10 cellular contexts compared by ENCODE assay signal in the genomic region with DNA sequence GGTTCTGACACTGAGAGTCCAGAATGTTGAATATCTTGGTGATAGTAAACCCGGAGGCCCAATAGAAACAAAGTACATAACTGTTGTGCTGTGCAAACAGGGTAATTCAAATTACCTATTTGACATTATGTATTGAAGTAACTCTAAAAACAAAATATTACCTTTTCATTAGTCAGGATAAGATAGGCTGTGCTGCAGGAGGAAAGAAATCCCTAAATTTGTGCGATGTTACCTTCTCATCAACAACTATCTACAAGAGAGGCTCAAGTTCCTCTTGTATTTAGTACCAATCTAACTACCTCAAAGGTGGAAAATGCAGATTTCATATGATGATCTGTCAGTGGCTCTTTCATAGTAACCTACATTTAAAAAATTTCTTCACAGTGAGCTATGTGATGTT.
"Had no signal": no experiment of that assay in that cellular context is flagged by ENCODE, and none has a peak within 500 bp of the region (broad histone marks: within the 10 kb centered on the region; RNA-seq: fewer than 3 reads in every experiment).

No MANE protein-coding gene starts in this region.

- H3K9me3 ChIP-seq: HAP-1 had no signal

- H3K9me3 Mint-ChIP-seq: GM23338, HFFc6 had no signal

- H3K4me3 Mint-ChIP-seq: GM23338, HFFc6 had no signal

- H3K4me1 Mint-ChIP-seq: GM23338 had no signal

- H3K4me3 ChIP-seq: GM23248, GM23338, HAP-1 had no signal

- H3K9ac ChIP-seq: GM23248 had no signal

- H2AFZ ChIP-seq: GM23248, GM23338 had no signal

- H3K4me2 ChIP-seq: GM23338 had no signal

- H3K27ac Mint-ChIP-seq: GM23338, HFFc6 had no signal

- H3K36me3 ChIP-seq: HAP-1 had no signal

- FAIRE-seq: H1, H54 had no signal

- H3K27ac ChIP-seq: GM23248 had no signal

- H3K4me1 ChIP-seq: HAP-1 had no signal

- DNase-seq: GM23248, GOT3, H7, HCEC 1CT, HFFc6 had no signal

- ATAC-seq: GM23338, HCT116 had no signal
